In genomic region chr17:59372138-59372751, GRCh38 we compare ENCODE assay signal across 8 cellular contexts. TPM values are rescaled to one million over a fixed set of nuclear protein-coding genes. Genes with fewer than 3 reads are reported as not detected.
DNase-seq lines count a peak whose midpoint lies in the region; ATAC-seq and TF ChIP-seq lines count a peak whose summit lies in the region.

No MANE protein-coding gene starts in this region.

- no peak for ATAC-seq in CD4-positive, alpha-beta T cell (ENCODE audit: poor library complexity)
- peak; percentile 51 for ATAC-seq in GM21619 (IDR thresholded peaks at IDR 0.05; ENCODE audit: unreplicated experiment)
- ATAC-seq in effector memory CD8-positive, alpha-beta T cell (replicated peaks): no peak
- ATAC-seq in naive thymus-derived CD4-positive, alpha-beta T cell: peak; percentile 40

- H3K4me1 ChIP-seq in naive thymus-derived CD4-positive, alpha-beta T cell (ENCODE audit: control insufficient read depth in 2 of 2, insufficient read depth in 2 of 2, low read length in 2 of 2): peaks cover 0 to 55% of the 10 kb centered on the region in 2 donors
- peaks cover 15% of the 10 kb centered on the region for H3K4me1 ChIP-seq in Caco-2

- CTCF ChIA-PET in CD4-positive, alpha-beta T cell (lab: Charles Lee): no interaction called here
- CTCF ChIA-PET in naive thymus-derived CD4-positive, alpha-beta T cell (lab: Charles Lee): no interaction called here
- CTCF ChIA-PET in Caco-2 (lab: Charles Lee): no interaction called here

- TF ChIP-seq CTCF in CD4-positive, alpha-beta T cell (IDR thresholded peaks at IDR 0.05): no peak
- no peak for TF ChIP-seq CTCF in Caco-2 (IDR thresholded peaks at IDR 0.05; ENCODE audit: insufficient read depth in 1 of 2, low read depth in 1 of 2, low read length in 1 of 2, severe bottlenecking in 1 of 2, unreplicated experiment in 1 of 2)

- peak overlapping the region; percentile 88 for H3K27ac Mint-ChIP-seq in CD4-positive, alpha-beta T cell
- peak overlapping the region; percentile 35 to 86 for H3K27ac Mint-ChIP-seq in effector memory CD8-positive, alpha-beta T cell
- peak overlapping the region; percentile 48 to 92 (median 80) for H3K27ac Mint-ChIP-seq in naive thymus-derived CD4-positive, alpha-beta T cell
- no peak overlapping the region for H3K27ac Mint-ChIP-seq in Caco-2 (ENCODE audit: unreplicated experiment)

- intact Hi-C loops in CD4-positive, alpha-beta T cell (cut with DNase I, micrococcal nuclease): no loop called here
- intact Hi-C loops in naive thymus-derived CD4-positive, alpha-beta T cell (cut with micrococcal nuclease): loop anchor here in 1 of 2 donors (1.0 kb wide), 1 partner anchor 10 kb away; no protein-coding TSS in a partner anchor
- intact Hi-C loops in Caco-2 (cut with micrococcal nuclease; ENCODE audit: unreplicated experiment): no loop called here

- H3K27me3 ChIP-seq in CD4-positive, alpha-beta T cell (ENCODE audit: control insufficient read depth, insufficient read depth, low read length): no peaks in the 10 kb centered on the region
- no peaks in the 10 kb centered on the region for H3K27me3 ChIP-seq in naive thymus-derived CD4-positive, alpha-beta T cell (ENCODE audit: control insufficient read depth in 2 of 2, insufficient read depth in 2 of 2, low read length in 2 of 2)
- H3K27me3 ChIP-seq in Caco-2 (replicated peaks; ENCODE audit: control insufficient read depth, insufficient read depth, low read length): no peaks in the 10 kb centered on the region

- no peaks in the 10 kb centered on the region for H3K36me3 ChIP-seq in naive thymus-derived CD4-positive, alpha-beta T cell (ENCODE audit: control insufficient read depth in 2 of 3, insufficient read depth in 3 of 3, low read length in 3 of 3)
- no peaks in the 10 kb centered on the region; the same call in 1 of the 2 replicates for H3K36me3 ChIP-seq in Caco-2 (ENCODE audit: control insufficient read depth, insufficient read depth, low read length)

- H3K4me3 ChIP-seq in naive thymus-derived CD4-positive, alpha-beta T cell (ENCODE audit: low read length): no peak overlapping the region
- H3K4me3 ChIP-seq in Caco-2 (ENCODE audit: low read depth, low read length): no peak overlapping the region

- peak overlapping the region; percentile 25 for H3K4me3 Mint-ChIP-seq in CD4-positive, alpha-beta T cell
- H3K4me3 Mint-ChIP-seq in effector memory CD8-positive, alpha-beta T cell: no peak overlapping the region
- H3K4me3 Mint-ChIP-seq in naive thymus-derived CD4-positive, alpha-beta T cell: peak overlapping the region; percentile 16 to 75 (median 51)
- H3K4me3 Mint-ChIP-seq in Caco-2 (ENCODE audit: unreplicated experiment): no peak overlapping the region

- H3K4me1 Mint-ChIP-seq in CD4-positive, alpha-beta T cell (ENCODE audit: low read depth): peaks cover 83% of the 10 kb centered on the region
- H3K4me1 Mint-ChIP-seq in effector memory CD8-positive, alpha-beta T cell (ENCODE audit: low read depth in 2 of 2): peaks cover 30 to 43% of the 10 kb centered on the region in 2 donors
- H3K4me1 Mint-ChIP-seq in naive thymus-derived CD4-positive, alpha-beta T cell: peaks cover 57 to 89% (median 78%) of the 10 kb centered on the region in 7 donors
- H3K4me1 Mint-ChIP-seq in Caco-2 (ENCODE audit: low read depth, unreplicated experiment): peaks cover 21% of the 10 kb centered on the region

- POLR2A ChIA-PET in CD4-positive, alpha-beta T cell (lab: Charles Lee): interaction anchor here (1.1 to 1.8 kb wide), 4 partner anchors 12 to 43 kb away, joined by 3 to 8 read pairs (median 4); no protein-coding TSS in a partner anchor
- POLR2A ChIA-PET in naive thymus-derived CD4-positive, alpha-beta T cell (lab: Charles Lee): interaction anchor here (1.4 to 2.1 kb wide), 3 partner anchors 7 to 9 kb away, joined by 6 to 17 read pairs (median 6); no protein-coding TSS in a partner anchor
- POLR2A ChIA-PET in Caco-2 (lab: Charles Lee): no interaction called here

- no peak for DNase-seq in CD4-positive, alpha-beta T cell
- DNase-seq in OCI-M1 (lab: John Stamatoyannopoulos, UW): peak; percentile 68
- DNase-seq in effector memory CD8-positive, alpha-beta T cell: no peak
- DNase-seq in naive thymus-derived CD4-positive, alpha-beta T cell: no peak
- no peak for DNase-seq in NCI-H2171 (lab: John Stamatoyannopoulos, UW)
- DNase-seq in Caco-2: no peak
- DNase-seq in amniotic stem cell (lab: John Stamatoyannopoulos, UW): no peak

- no peaks in the 10 kb centered on the region for H3K9me3 ChIP-seq in CD4-positive, alpha-beta T cell (ENCODE audit: control insufficient read depth, low read length)
- H3K9me3 ChIP-seq in naive thymus-derived CD4-positive, alpha-beta T cell (ENCODE audit: control insufficient read depth in 2 of 3, low read length in 3 of 3): no peaks in the 10 kb centered on the region
- no peaks in the 10 kb centered on the region for H3K9me3 ChIP-seq in Caco-2

- no TSS peak for BruUV-seq in Caco-2 (replicated peaks; lab: Mats Ljungman, UMichigan)

- H3K27ac ChIP-seq in CD4-positive, alpha-beta T cell (ENCODE audit: low read depth, low read length): no peak overlapping the region
- H3K27ac ChIP-seq in naive thymus-derived CD4-positive, alpha-beta T cell (ENCODE audit: low read depth, low read length): no peak overlapping the region

- H3K9me3 Mint-ChIP-seq in CD4-positive, alpha-beta T cell: no peaks in the 10 kb centered on the region
- no peaks in the 10 kb centered on the region for H3K9me3 Mint-ChIP-seq in effector memory CD8-positive, alpha-beta T cell
- peaks cover 0 to 4% (median 0%) of the 10 kb centered on the region in 11 donors for H3K9me3 Mint-ChIP-seq in naive thymus-derived CD4-positive, alpha-beta T cell
- H3K9me3 Mint-ChIP-seq in Caco-2 (ENCODE audit: unreplicated experiment): no peaks in the 10 kb centered on the region

- no peaks in the 10 kb centered on the region for H3K27me3 Mint-ChIP-seq in CD4-positive, alpha-beta T cell
- no peaks in the 10 kb centered on the region for H3K27me3 Mint-ChIP-seq in effector memory CD8-positive, alpha-beta T cell
- no peaks in the 10 kb centered on the region for H3K27me3 Mint-ChIP-seq in naive thymus-derived CD4-positive, alpha-beta T cell
- no peaks in the 10 kb centered on the region for H3K27me3 Mint-ChIP-seq in Caco-2 (ENCODE audit: insufficient read depth, unreplicated experiment)

- H3K36me3 Mint-ChIP-seq in CD4-positive, alpha-beta T cell (ENCODE audit: low read depth): peaks cover 6% of the 10 kb centered on the region
- H3K36me3 Mint-ChIP-seq in effector memory CD8-positive, alpha-beta T cell (ENCODE audit: insufficient read depth): peaks cover 11% of the 10 kb centered on the region
- H3K36me3 Mint-ChIP-seq in naive thymus-derived CD4-positive, alpha-beta T cell: peaks cover 0 to 25% (median 4%) of the 10 kb centered on the region in 5 donors
- no peaks in the 10 kb centered on the region for H3K36me3 Mint-ChIP-seq in Caco-2 (ENCODE audit: insufficient read depth, unreplicated experiment)

RNA-seq across cellular contexts. Expression of gene YPEL2, which starts 40.8 kb away (rescaled TPM):
- 10 to 100 TPM; 69.1 to 71.6 TPM for total RNA-seq in CD4-positive, alpha-beta T cell
- total RNA-seq in naive thymus-derived CD4-positive, alpha-beta T cell: 10 to 100 TPM; 10.6 to 52.0 (median 46.8) TPM
- polyA plus RNA-seq in naive thymus-derived CD4-positive, alpha-beta T cell: 10 to 100 TPM; 17.7 to 25.1 TPM
- total RNA-seq in Caco-2 (2022): 2.9 and 4.5 TPM in 2 replicates

Comparison
In these comparisons a context has a peak if more than half of its experiments do, and no peak if none do; other contexts are left out.
1. ATAC-seq: peak in GM21619 (single experiment) and naive thymus-derived CD4-positive, alpha-beta T cell (single experiment); none in CD4-positive, alpha-beta T cell (single experiment) and effector memory CD8-positive, alpha-beta T cell (single experiment).
2. H3K4me3 Mint-ChIP-seq: peak in CD4-positive, alpha-beta T cell (single experiment) and naive thymus-derived CD4-positive, alpha-beta T cell (10 of 10); none in effector memory CD8-positive, alpha-beta T cell (0 of 2) and Caco-2 (single experiment).